In genomic region chr4:81607947-81608346, GRCh38 we compare ENCODE assay signal across 24 cellular contexts.
A peak's percentile ranks its signal among the peaks of the same experiment; 100 is the strongest.
DNase-seq lines count a peak whose midpoint lies in the region; ATAC-seq, FAIRE-seq and TF ChIP-seq lines count a peak whose summit lies in the region.
"Had no signal": no experiment of that assay in that cellular context is flagged by ENCODE, and none has a peak within 500 bp of the region (broad histone marks: within the 10 kb centered on the region; RNA-seq: fewer than 3 reads in every experiment).

No MANE protein-coding gene starts in this region.

- H3K9me3 ChIP-seq in lower lobe of right lung (no peaks in the 10 kb centered on the region), upper lobe of right lung (no peaks in the 10 kb centered on the region)
- H3K9me3 ChIP-seq: body of pancreas, prostate gland, thyroid gland had no signal

- TF ChIP-seq CTCF in bronchial epithelial cell (IDR thresholded peaks at IDR 0.05; ENCODE audit: insufficient read depth, low read length, severe bottlenecking) (no peak), lower lobe of right lung (IDR thresholded peaks at IDR 0.05) (no peak), upper lobe of right lung (IDR thresholded peaks at IDR 0.05) (no peak)

- intact Hi-C loops in activated CD4-positive, alpha-beta T cell treated with anti-CD3 and anti-CD28 coated beads for 36 hours (cut with DNase I, micrococcal nuclease): no loop called here
- intact Hi-C loops in lower lobe of right lung (cut with DNase I) (no loop called here), upper lobe of right lung (cut with DNase I) (no loop called here), sciatic nerve (cut with DNase I) (no loop called here)

- no peak overlapping the region for H3K4me3 Mint-ChIP-seq in activated CD4-positive, alpha-beta T cell treated with anti-CD3 and anti-CD28 coated beads for 36 hours
- H3K4me3 Mint-ChIP-seq: activated naive CD8-positive, alpha-beta T cell treated with anti-CD3 and anti-CD28 coated beads for 36 hours; immature natural killer cell; mesothelial cell of epicardium; T-helper 1 cell treated with Interleukin-12 subunit alpha and Interleukin-12 subunit beta and Interleukin-4 antibody, amounts not matched to agents 30 μg/mL and 1 μg/mL, for 36 hours; WTC11 had no signal

- CTCF ChIA-PET in activated CD4-positive, alpha-beta T cell treated with anti-CD3 and anti-CD28 coated beads for 36 hours (lab: Charles Lee): interaction anchor here (1.3 kb wide), 1 partner anchor 44 kb away, joined by 3 read pairs; no protein-coding TSS in a partner anchor

- ATAC-seq in activated CD4-positive, alpha-beta T cell treated with anti-CD3 and anti-CD28 coated beads for 36 hours: peak; percentile 39
- ATAC-seq in lower lobe of right lung: peak; percentile 64 to 66
- ATAC-seq in upper lobe of right lung: peak; percentile 80
- ATAC-seq in sciatic nerve: no peak
- ATAC-seq: body of pancreas, WTC11 had no signal

- H3K4me1 Mint-ChIP-seq in activated CD4-positive, alpha-beta T cell treated with anti-CD3 and anti-CD28 coated beads for 36 hours: peaks cover 6% of the 10 kb centered on the region

- H3K36me3 ChIP-seq in bronchial epithelial cell (ENCODE audit: control insufficient read depth, insufficient read depth, low read length) (no peaks in the 10 kb centered on the region), lower lobe of right lung (no peaks in the 10 kb centered on the region), upper lobe of right lung (no peaks in the 10 kb centered on the region)
- H3K36me3 ChIP-seq: prostate gland, thyroid gland had no signal

- no peak for FAIRE-seq in bronchial epithelial cell (lab: Jason Lieb, UNC)
- FAIRE-seq: endothelial cell of umbilical vein, GM12892 had no signal

- H3K27me3 ChIP-seq in bronchial epithelial cell (ENCODE audit: control insufficient read depth, insufficient read depth, low read length): no peaks in the 10 kb centered on the region
- H3K27me3 ChIP-seq in lower lobe of right lung (ENCODE audit: low read depth): no peaks in the 10 kb centered on the region
- no peaks in the 10 kb centered on the region for H3K27me3 ChIP-seq in upper lobe of right lung
- H3K27me3 ChIP-seq: body of pancreas, thyroid gland had no signal

- H3K27ac ChIP-seq in lower lobe of right lung (no peak overlapping the region), upper lobe of right lung (no peak overlapping the region)
- H3K27ac ChIP-seq: body of pancreas, coronary artery, prostate gland, thyroid gland had no signal

- no peak overlapping the region for H3K4me3 ChIP-seq in bronchial epithelial cell (ENCODE audit: low read depth, low read length)
- H3K4me3 ChIP-seq in lower lobe of right lung: no peak overlapping the region
- H3K4me3 ChIP-seq in upper lobe of right lung: no peak overlapping the region
- H3K4me3 ChIP-seq: body of pancreas, coronary artery, prostate gland, thyroid gland had no signal

- no peaks in the 10 kb centered on the region for H3K36me3 Mint-ChIP-seq in activated CD4-positive, alpha-beta T cell treated with anti-CD3 and anti-CD28 coated beads for 36 hours (ENCODE audit: low read depth)
- H3K36me3 Mint-ChIP-seq: activated naive CD8-positive, alpha-beta T cell treated with anti-CD3 and anti-CD28 coated beads for 36 hours; immature natural killer cell; mesothelial cell of epicardium; WTC11 had no signal

- no peak for DNase-seq in activated CD4-positive, alpha-beta T cell treated with anti-CD3 and anti-CD28 coated beads for 36 hours
- DNase-seq in activated CD4-positive, alpha-beta T cell treated with anti-CD3 and anti-CD28 coated beads, Interleukin-2, amount 50 U/mL, for 48 hours: no peak
- peak; percentile 72 for DNase-seq in bronchial epithelial cell (ENCODE audit: low read depth)
- DNase-seq in lower lobe of right lung: no peak
- DNase-seq in upper lobe of right lung: no peak
- DNase-seq in activated CD4-positive, CD25-positive, alpha-beta regulatory T cell treated with anti-CD3 and anti-CD28 coated beads, Interleukin-2, amount 50 U/mL, for 72 hours: no peak
- DNase-seq in sciatic nerve (ENCODE audit: low spot score): no peak
- no peak for DNase-seq in T-helper 1 cell
- DNase-seq: 8988T; activated naive CD8-positive, alpha-beta T cell treated with anti-CD3 and anti-CD28 coated beads for 36 hours; immature natural killer cell; NCI-H187; NCI-H446; SHP77; stimulated activated naive CD4-positive, alpha-beta T cell; thyroid gland had no signal

- H3K4me1 ChIP-seq in lower lobe of right lung (no peaks in the 10 kb centered on the region), upper lobe of right lung (no peaks in the 10 kb centered on the region)
- H3K4me1 ChIP-seq: body of pancreas, prostate gland had no signal

- POLR2A ChIA-PET in activated CD4-positive, alpha-beta T cell treated with anti-CD3 and anti-CD28 coated beads for 36 hours (lab: Charles Lee): no interaction called here

- no peaks in the 10 kb centered on the region for H3K9me3 Mint-ChIP-seq in activated CD4-positive, alpha-beta T cell treated with anti-CD3 and anti-CD28 coated beads for 36 hours (ENCODE audit: low read depth)
- H3K9me3 Mint-ChIP-seq: T-helper 1 cell treated with Interleukin-12 subunit alpha and Interleukin-12 subunit beta and Interleukin-4 antibody, amounts not matched to agents 30 μg/mL and 1 μg/mL, for 36 hours had no signal

- no peak overlapping the region for H3K27ac Mint-ChIP-seq in activated CD4-positive, alpha-beta T cell treated with anti-CD3 and anti-CD28 coated beads for 36 hours
- H3K27ac Mint-ChIP-seq: activated naive CD8-positive, alpha-beta T cell treated with anti-CD3 and anti-CD28 coated beads for 36 hours; immature natural killer cell; mesothelial cell of epicardium; T-helper 1 cell treated with Interleukin-12 subunit alpha and Interleukin-12 subunit beta and Interleukin-4 antibody, amounts not matched to agents 30 μg/mL and 1 μg/mL, for 36 hours; WTC11 had no signal

- no peaks in the 10 kb centered on the region for H3K27me3 Mint-ChIP-seq in activated CD4-positive, alpha-beta T cell treated with anti-CD3 and anti-CD28 coated beads for 36 hours
- H3K27me3 Mint-ChIP-seq: activated naive CD8-positive, alpha-beta T cell treated with anti-CD3 and anti-CD28 coated beads for 36 hours had no signal
